28 cellular contexts compared by ENCODE assay signal in the genomic region with DNA sequence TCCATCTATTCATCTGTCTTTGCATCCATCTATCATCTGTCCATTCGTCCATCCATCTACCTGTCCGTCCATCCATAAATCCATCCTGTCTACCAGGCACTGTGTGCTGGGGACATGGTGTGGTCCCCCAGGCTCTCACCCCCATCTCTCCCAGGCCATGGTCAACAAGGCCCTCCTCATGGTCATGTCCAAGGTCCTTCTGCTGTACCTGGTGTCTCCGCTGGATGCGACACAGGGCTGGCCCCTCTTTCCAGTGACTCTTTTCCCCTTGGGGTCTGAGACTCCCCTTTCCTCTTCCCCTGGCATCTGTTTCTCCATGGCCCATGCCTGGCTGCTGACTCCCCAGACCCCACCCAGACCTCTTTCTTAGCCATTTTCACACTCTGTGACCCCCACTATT. TPM values are rescaled to one million over a fixed set of nuclear protein-coding genes. Genes with fewer than 3 reads are reported as not detected.
A peak's percentile ranks its signal among the peaks of the same experiment; 100 is the strongest.
DNase-seq lines count a peak whose midpoint lies in the region; ATAC-seq and TF ChIP-seq lines count a peak whose summit lies in the region.
"Had no signal": no experiment of that assay in that cellular context is flagged by ENCODE, and none has a peak within 500 bp of the region (broad histone marks: within the 10 kb centered on the region; RNA-seq: fewer than 3 reads in every experiment).

No MANE protein-coding gene starts in this region.

- BruUV-seq in PC-3 (replicated peaks; lab: Mats Ljungman, UMichigan) = no TSS peak

- peaks cover 6% of the 10 kb centered on the region for H3K9me3 Mint-ChIP-seq in nephron progenitor cell
- H3K9me3 Mint-ChIP-seq: CD4-positive, CD25-positive, alpha-beta regulatory T cell had no signal

- CTCF ChIA-PET in PC-3 (lab: Charles Lee) = no interaction called here

- H3K4me2 ChIP-seq in Loucy (ENCODE audit: low read depth, low read length, poor library complexity, severe bottlenecking) (peak overlapping the region; percentile 99), PC-3 (ENCODE audit: low read length) (no peak overlapping the region)

- H3K36me3 ChIP-seq in Loucy (ENCODE audit: insufficient read depth, low read length) (peaks cover 77% of the 10 kb centered on the region), aorta (ENCODE audit: control insufficient read depth in 1 of 2, insufficient read depth in 2 of 2, low read length in 1 of 2) (no peaks in the 10 kb centered on the region), PC-3 (ENCODE audit: low read depth, low read length) (no peaks in the 10 kb centered on the region)
- H3K36me3 ChIP-seq: BE2C, MG63 had no signal

- H2AFZ ChIP-seq in Loucy (ENCODE audit: low read length) (no peak overlapping the region), PC-3 (ENCODE audit: low read length) (no peak overlapping the region)

- H3K4me3 ChIP-seq in Loucy (ENCODE audit: low read length, poor library complexity, severe bottlenecking) = peak overlapping the region; percentile 85
- no peak overlapping the region for H3K4me3 ChIP-seq in aorta (ENCODE audit: low read length in 2 of 2)
- H3K4me3 ChIP-seq in PC-3 (ENCODE audit: low read length) = no peak overlapping the region
- H3K4me3 ChIP-seq: MG63 had no signal

- H3K4me1 ChIP-seq in Loucy (ENCODE audit: insufficient read depth, low read length, poor library complexity, severe bottlenecking) (peaks cover 23% of the 10 kb centered on the region), aorta (ENCODE audit: control insufficient read depth in 1 of 2, insufficient read depth in 2 of 2, low read length in 2 of 2) (no peaks in the 10 kb centered on the region), PC-3 (ENCODE audit: insufficient read depth, low read length) (no peaks in the 10 kb centered on the region)
- H3K4me1 ChIP-seq: BE2C had no signal

- 95 to 96% methylated on average over 4 of the region's 4 CpGs for WGBS in aorta, 2 donors

- no peak for ATAC-seq in aorta (ENCODE audit: low FRiP score)
- ATAC-seq in PC-3 = no peak
- ATAC-seq: HepG2, Panc1 had no signal

- intact Hi-C loops in aorta (cut with DNase I) (no loop called here), PC-3 (cut with micrococcal nuclease) (no loop called here)

- H3K79me2 ChIP-seq in Loucy (ENCODE audit: insufficient read depth, low read length) (peaks cover 92% of the 10 kb centered on the region), PC-3 (ENCODE audit: low read length) (no peaks in the 10 kb centered on the region)

- H4K20me1 ChIP-seq in Loucy (ENCODE audit: insufficient read depth, low read length, poor library complexity, severe bottlenecking) = peaks cover 32% of the 10 kb centered on the region
- no peaks in the 10 kb centered on the region for H4K20me1 ChIP-seq in PC-3 (ENCODE audit: low read length)

- no peaks in the 10 kb centered on the region for H3K9me2 ChIP-seq in Loucy (replicated peaks; ENCODE audit: low read depth, low read length)
- H3K9me2 ChIP-seq in PC-3 (replicated peaks; ENCODE audit: low read length) = no peaks in the 10 kb centered on the region

- H3F3A ChIP-seq in Loucy (ENCODE audit: low read depth) (peaks cover 35% of the 10 kb centered on the region), PC-3 (ENCODE audit: low read length, unreplicated experiment) (no peaks in the 10 kb centered on the region)

- H3K27ac ChIP-seq in aorta (ENCODE audit: low read depth in 1 of 2, low read length in 2 of 2) = no peak overlapping the region
- no peak overlapping the region for H3K27ac ChIP-seq in PC-3 (ENCODE audit: low read length)
- H3K27ac ChIP-seq: RWPE1 had no signal

- H3K4me1 Mint-ChIP-seq in nephron progenitor cell = peaks cover 24% of the 10 kb centered on the region
- H3K4me1 Mint-ChIP-seq: CD4-positive, CD25-positive, alpha-beta regulatory T cell had no signal

- peak overlapping the region; percentile 20 for H3K27ac Mint-ChIP-seq in nephron progenitor cell
- H3K27ac Mint-ChIP-seq: CD4-positive, CD25-positive, alpha-beta regulatory T cell had no signal

- no peaks in the 10 kb centered on the region for H3K36me3 Mint-ChIP-seq in nephron progenitor cell (ENCODE audit: low read depth)
- H3K36me3 Mint-ChIP-seq: CD4-positive, CD25-positive, alpha-beta regulatory T cell had no signal

- H3K27me3 Mint-ChIP-seq in nephron progenitor cell (ENCODE audit: low read depth, poor library complexity) = peaks cover 10% of the 10 kb centered on the region

- peaks cover 47% of the 10 kb centered on the region for H3K27me3 ChIP-seq in Loucy (ENCODE audit: insufficient read depth, low read length, poor library complexity, severe bottlenecking)
- H3K27me3 ChIP-seq in aorta (ENCODE audit: control insufficient read depth in 1 of 2, insufficient read depth in 2 of 2, low read length in 1 of 2) = no peaks in the 10 kb centered on the region
- H3K27me3 ChIP-seq in PC-3 (ENCODE audit: low read length) = no peaks in the 10 kb centered on the region
- H3K27me3 ChIP-seq: BE2C, MG63 had no signal

- H3K9ac ChIP-seq in Loucy (ENCODE audit: low read depth, low read length, poor library complexity, severe bottlenecking) (peak overlapping the region; percentile 99), PC-3 (ENCODE audit: low read length) (no peak overlapping the region)

- POLR2A ChIA-PET in PC-3 (lab: Charles Lee; ENCODE audit: unreplicated experiment) = no interaction called here

- H3K9me3 ChIP-seq in Loucy (ENCODE audit: insufficient read depth, low read depth, low read length) (no peaks in the 10 kb centered on the region), aorta (ENCODE audit: control insufficient read depth, low read length) (no peaks in the 10 kb centered on the region), PC-3 (ENCODE audit: low read length) (no peaks in the 10 kb centered on the region)
- H3K9me3 ChIP-seq: BE2C, MG63 had no signal

- TF ChIP-seq CTCF in Loucy (conservative IDR thresholded peaks at IDR 0.05; ENCODE audit: low read length) (no peak), nephron progenitor cell (IDR thresholded peaks at IDR 0.05) (no peak), PC-3 (conservative IDR thresholded peaks at IDR 0.05; ENCODE audit: low read depth, low read length) (no peak)

- peak; percentile 27 for DNase-seq in activated effector memory CD4-positive, alpha-beta T cell treated with anti-CD3 and anti-CD28 coated beads, Interleukin-2, amount 50 U/mL, for 16 hours
- no peak for DNase-seq in activated effector memory CD4-positive, alpha-beta T cell treated with Interleukin-2 at 50 U/mL for 16 hours
- DNase-seq in nephron progenitor cell (no peak), aorta (peak; percentile 23 to 28), PC-3 (no peak), NCI-H1694 (lab: John Stamatoyannopoulos, UW) (no peak), SHP77 treated with DMSO at 0.1 percent for 48 hours (lab: John Stamatoyannopoulos, UW) (no peak)
- DNase-seq: 8988T; ACHN; BE2C; CD4-positive, CD25-positive, alpha-beta regulatory T cell; DMS153; MG63; NCI-H1105 treated with DMSO at 0.1 percent for 48 hours; NCI-H1694 treated with DMSO at 0.1 percent for 48 hours; NCI-H2081; NCI-H2227 treated with DMSO at 0.1 percent for 48 hours; NCI-H526 treated with DMSO at 0.1 percent for 48 hours; SHP77 had no signal

- no peak overlapping the region for H3K4me3 Mint-ChIP-seq in nephron progenitor cell
- H3K4me3 Mint-ChIP-seq: CD4-positive, CD25-positive, alpha-beta regulatory T cell had no signal

RNA-seq across cellular contexts. Expression of a gene that starts 4.5 kb away (rescaled TPM):
- total RNA-seq in aorta (not detected), PC-3 (2014; rRNA removed) (not detected in 2 replicates)
- not detected for polyA plus RNA-seq in aorta
- total RNA-seq: CD4-positive, CD25-positive, alpha-beta regulatory T cell; Daoy; G401; HepG2; HT1080; LHCN-M2; NCI-H460 had no signal
- polyA plus RNA-seq: CD4-positive, CD25-positive, alpha-beta regulatory T cell; HepG2 had no signal

RNA-seq across cellular contexts. Expression of a gene that starts 56.5 kb away (rescaled TPM):
- 1 to 10 TPM in 1 of 2 donors, not detected in 1; 1.4 TPM for total RNA-seq in aorta
- polyA plus RNA-seq in aorta = under 1 TPM in 1 of 2 donors, not detected in 1; 0.38 TPM
- total RNA-seq in PC-3 (2014; rRNA removed) = 0.15 TPM in 1 of 2 replicates, not detected in the other
- total RNA-seq: CD4-positive, CD25-positive, alpha-beta regulatory T cell; Daoy; G401; LHCN-M2; NCI-H460 had no signal

Comparison
In these comparisons a context has a peak if more than half of its experiments do, and no peak if none do; other contexts are left out.
1. DNase-seq: peak in activated effector memory CD4-positive, alpha-beta T cell treated with anti-CD3 and anti-CD28 coated beads, Interleukin-2, amount 50 U/mL, for 16 hours (single experiment) and aorta (2 of 2); none in activated effector memory CD4-positive, alpha-beta T cell treated with Interleukin-2 at 50 U/mL for 16 hours (single experiment), nephron progenitor cell (single experiment), PC-3 (single experiment), NCI-H1694 (single experiment) and SHP77 treated with DMSO at 0.1 percent for 48 hours (single experiment).